ENCODE assay signal across 15 cellular contexts in the genomic region with DNA sequence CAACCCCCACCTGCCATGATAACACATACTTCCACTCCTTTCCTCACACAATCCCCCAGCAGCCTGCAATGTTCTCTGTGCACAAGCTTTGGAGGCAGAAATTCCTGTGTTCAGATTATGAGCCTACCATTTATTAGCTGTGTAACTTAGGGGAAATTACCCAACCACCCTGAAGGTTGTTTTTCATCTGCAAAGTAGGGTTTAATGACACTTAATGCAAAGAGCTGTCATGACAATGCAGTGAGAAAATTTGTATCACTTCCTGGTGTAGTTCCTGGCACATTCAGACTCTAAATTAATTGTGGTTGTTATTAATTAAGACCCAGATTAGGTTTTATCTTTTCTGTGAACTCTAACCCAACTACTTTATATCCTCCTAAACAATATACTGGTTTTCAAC.
DNase-seq lines count a peak whose midpoint lies in the region; ATAC-seq and TF ChIP-seq lines count a peak whose summit lies in the region.
"Had no signal": no experiment of that assay in that cellular context is flagged by ENCODE, and none has a peak within 500 bp of the region (broad histone marks: within the 10 kb centered on the region; RNA-seq: fewer than 3 reads in every experiment).

No MANE protein-coding gene starts in this region.

- no peak overlapping the region for H3K4me3 Mint-ChIP-seq in central memory CD8-positive, alpha-beta T cell
- H3K4me3 Mint-ChIP-seq: CD14-positive monocyte, HFFc6 had no signal

- H3K27ac ChIP-seq in cardiac muscle cell: peak overlapping the region; percentile 23
- peak overlapping the region; percentile 12; the same call in 1 of the 2 replicates for H3K27ac ChIP-seq in HUES6 (ENCODE audit: low read depth, low read length)
- H3K27ac ChIP-seq: A549 had no signal

- DNase-seq in cardiac muscle cell (ENCODE audit: low read depth in 1 of 2, low spot score in 1 of 2) (no peak), left ventricle myocardium superior (no peak), NCI-H1417 treated with DMSO at 0.1 percent for 48 hours (lab: John Stamatoyannopoulos, UW) (no peak), kidney glomerular epithelial cell (lab: John Stamatoyannopoulos, UW) (no peak)
- DNase-seq in central memory CD8-positive, alpha-beta T cell (ENCODE audit: low spot score in 2 of 2): no peak
- no peak for DNase-seq in stimulated activated CD4-positive, alpha-beta T cell treated with anti-CD3 and anti-CD28 coated beads, Interleukin-12 subunit alpha, Interleukin-12 subunit beta, amount 100 ng/mL, for 4 hours
- DNase-seq: DMS79, EL, GOT3, HCEC 1CT, HFFc6, IMR-90 had no signal

- TF ChIP-seq CTCF in cardiac muscle cell (IDR thresholded peaks at IDR 0.05; ENCODE audit: low read depth, low read length): no peak

- H3K4me1 Mint-ChIP-seq in central memory CD8-positive, alpha-beta T cell: peaks cover 18% of the 10 kb centered on the region
- H3K4me1 Mint-ChIP-seq: CD14-positive monocyte had no signal

- no peaks in the 10 kb centered on the region for H3K36me3 Mint-ChIP-seq in central memory CD8-positive, alpha-beta T cell (ENCODE audit: insufficient read depth)
- H3K36me3 Mint-ChIP-seq: CD14-positive monocyte had no signal

- H3K9me3 Mint-ChIP-seq in central memory CD8-positive, alpha-beta T cell: no peaks in the 10 kb centered on the region
- H3K9me3 Mint-ChIP-seq: HFFc6 had no signal

- intact Hi-C loops in left ventricle myocardium superior (cut with micrococcal nuclease): no loop called here

- ATAC-seq in left ventricle myocardium superior: no peak
- ATAC-seq in central memory CD8-positive, alpha-beta T cell (replicated peaks; ENCODE audit: extremely low read depth, poor library complexity, severe bottlenecking): no peak
- ATAC-seq: A549 had no signal

- H3K36me3 ChIP-seq in cardiac muscle cell: no peaks in the 10 kb centered on the region
- no peaks in the 10 kb centered on the region for H3K36me3 ChIP-seq in HUES6 (ENCODE audit: control insufficient read depth, insufficient read depth, low read length)

- no peaks in the 10 kb centered on the region for H3K27me3 ChIP-seq in cardiac muscle cell
- no peaks in the 10 kb centered on the region for H3K27me3 ChIP-seq in HUES6 (ENCODE audit: control insufficient read depth, insufficient read depth, low read length)

- H3K27ac Mint-ChIP-seq in central memory CD8-positive, alpha-beta T cell (ENCODE audit: low read depth): peak overlapping the region; percentile 39
- H3K27ac Mint-ChIP-seq: CD14-positive monocyte, HFFc6 had no signal

- H3K27me3 Mint-ChIP-seq in central memory CD8-positive, alpha-beta T cell: no peaks in the 10 kb centered on the region

- H3K4me3 ChIP-seq in cardiac muscle cell (no peak overlapping the region), HUES6 (ENCODE audit: low read depth, low read length) (no peak overlapping the region)
- H3K4me3 ChIP-seq: A549 had no signal

- H3K9me3 ChIP-seq in cardiac muscle cell (ENCODE audit: low read depth) (no peaks in the 10 kb centered on the region), HUES6 (ENCODE audit: control insufficient read depth, insufficient read depth, low read depth, low read length) (no peaks in the 10 kb centered on the region)
- H3K9me3 ChIP-seq: A549 had no signal

- no peak overlapping the region for H3K9ac ChIP-seq in HUES6 (ENCODE audit: low read length)

- H3K4me1 ChIP-seq in cardiac muscle cell (ENCODE audit: low read depth) (peaks cover 21% of the 10 kb centered on the region), HUES6 (ENCODE audit: control insufficient read depth, insufficient read depth, low read length) (peaks cover 27% of the 10 kb centered on the region)
